ENCODE assay signal across 8 cellular contexts in genomic region chr18:21112140-21112473, GRCh38. TPM values are rescaled to one million over a fixed set of nuclear protein-coding genes. Genes with fewer than 3 reads are reported as not detected.
DNase-seq lines count a peak whose midpoint lies in the region.

No MANE protein-coding gene starts in this region.

- no peak overlapping the region for H3K27ac ChIP-seq in SJCRH30
- H3K27ac ChIP-seq in temporal lobe (ENCODE audit: low read depth, low read length) = peak overlapping the region; percentile 72

- H3K9ac ChIP-seq in mucosa of stomach (ENCODE audit: low read length) = peak overlapping the region; percentile 81

- H3K4me3 ChIP-seq in H7 (ENCODE audit: insufficient read depth, low read depth, low read length) (peak overlapping the region; percentile 53), SJCRH30 (peak overlapping the region; percentile 84), mucosa of stomach (ENCODE audit: low read length) (peak overlapping the region; percentile 81)

- H3K4me1 ChIP-seq in SJCRH30 (no peaks in the 10 kb centered on the region), mucosa of stomach (ENCODE audit: control insufficient read depth, insufficient read depth, low read length) (peaks cover 22% of the 10 kb centered on the region)

- peaks cover 2% of the 10 kb centered on the region; the same call in 1 of the 2 replicates for H3K27me3 ChIP-seq in H7 (ENCODE audit: control insufficient read depth, insufficient read depth, low read length)
- H3K27me3 ChIP-seq in SJCRH30 = no peaks in the 10 kb centered on the region
- no peaks in the 10 kb centered on the region for H3K27me3 ChIP-seq in mucosa of stomach (ENCODE audit: control insufficient read depth, insufficient read depth, low read length)

- H3K9me3 ChIP-seq in SJCRH30 (replicated peaks) (no peaks in the 10 kb centered on the region), mucosa of stomach (ENCODE audit: control insufficient read depth, low read length) (no peaks in the 10 kb centered on the region)

- DNase-seq in H7 (no peak), SJCRH30 (no peak), dedifferentiated amniotic fluid mesenchymal stem cell (ENCODE audit: extremely low spot score) (peak; percentile 44), NCI-H2227 treated with DMSO at 0.1 percent for 48 hours (lab: John Stamatoyannopoulos, UW) (no peak), occipital lobe (lab: John Stamatoyannopoulos, UW) (no peak), AG20443 (ENCODE audit: low spot score) (no peak)

- no peaks in the 10 kb centered on the region for H3K36me3 ChIP-seq in H7 (replicated peaks; ENCODE audit: control insufficient read depth, insufficient read depth, low read length)
- H3K36me3 ChIP-seq in SJCRH30 = no peaks in the 10 kb centered on the region
- no peaks in the 10 kb centered on the region for H3K36me3 ChIP-seq in mucosa of stomach (ENCODE audit: control insufficient read depth, insufficient read depth, low read length)

RNA-seq across cellular contexts. Expression of gene ROCK1, which starts 0.5 kb away (rescaled TPM):
- 20.0 and 21.7 TPM in 2 replicates for total RNA-seq in H7 (2014; rRNA removed; shearing (Covaris generic))
- total RNA-seq in SJCRH30 (2014; rRNA removed; shearing (Covaris generic)) = 22.3 and 24.1 TPM in 2 replicates
- 36.9 TPM for total RNA-seq in temporal lobe
- total RNA-seq in occipital lobe = 47.9 TPM
